ENCODE assay signal across 21 cellular contexts in genomic region chr17:37683454-37683984, GRCh38. TPM values are rescaled to one million over a fixed set of nuclear protein-coding genes. Genes with fewer than 3 reads are reported as not detected.
A peak's percentile ranks its signal among the peaks of the same experiment; 100 is the strongest.
DNase-seq lines count a peak whose midpoint lies in the region; ATAC-seq, FAIRE-seq and TF ChIP-seq lines count a peak whose summit lies in the region.
"Had no signal": no experiment of that assay in that cellular context is flagged by ENCODE, and none has a peak within 500 bp of the region (broad histone marks: within the 10 kb centered on the region; RNA-seq: fewer than 3 reads in every experiment).

No MANE protein-coding gene starts in this region.

- BruUV-seq in HepG2 (replicated peaks; lab: Mats Ljungman, UMichigan), result no TSS peak

- H3K9ac ChIP-seq in HepG2 (ENCODE audit: insufficient read depth, low read depth, low read length), result peak overlapping the region; percentile 43
- H3K9ac ChIP-seq: BLaER1 treated with 17β-estradiol and CSF1 and Interleukin-3, amounts not matched to agents 10 nM and 100 nM had no signal

- TF ChIP-seq CTCF in activated CD8-positive, alpha-beta T cell treated with anti-CD3 and anti-CD28 coated beads for 36 hours (IDR thresholded peaks at IDR 0.05), result no peak
- TF ChIP-seq CTCF in WTC11 (IDR thresholded peaks at IDR 0.05), result no peak
- no peak for TF ChIP-seq CTCF in HepG2 (CRISPR knock-in tag; IDR thresholded peaks at IDR 0.05)
- no peak for TF ChIP-seq CTCF in progenitor cell of endocrine pancreas (IDR thresholded peaks at IDR 0.05; ENCODE audit: unreplicated experiment)

- 4% methylated on average over 9 of the region's 9 CpGs for WGBS in HepG2 (ENCODE audit: low lambda C conversion rate)

- no peaks in the 10 kb centered on the region for H3K79me2 ChIP-seq in HepG2 (ENCODE audit: insufficient read depth, low read length)

- H3K27me3 ChIP-seq in HepG2 (ENCODE audit: control insufficient read depth in 1 of 2, insufficient read depth in 2 of 2, low read length in 2 of 2), result no peaks in the 10 kb centered on the region
- no peaks in the 10 kb centered on the region for H3K27me3 ChIP-seq in SJCRH30
- H3K27me3 ChIP-seq: BLaER1 treated with 17β-estradiol and CSF1 and Interleukin-3, amounts not matched to agents 10 nM and 100 nM had no signal

- H3K4me1 ChIP-seq in HepG2 (ENCODE audit: insufficient read depth, low read length), result peaks cover 65% of the 10 kb centered on the region
- no peaks in the 10 kb centered on the region for H3K4me1 ChIP-seq in SJCRH30

- H3K27me3 Mint-ChIP-seq in activated CD8-positive, alpha-beta T cell treated with anti-CD3 and anti-CD28 coated beads, Interleukin-2, amount 10 ng/mL, durations not matched to agents 7 days and 5 days (ENCODE audit: low read depth), result peaks cover 3% of the 10 kb centered on the region
- H3K27me3 Mint-ChIP-seq in activated CD8-positive, alpha-beta T cell treated with anti-CD3 and anti-CD28 coated beads for 36 hours, result peaks cover under 1% of the 10 kb centered on the region
- H3K27me3 Mint-ChIP-seq in WTC11 (ENCODE audit: low read depth) (no peaks in the 10 kb centered on the region), progenitor cell of endocrine pancreas (no peaks in the 10 kb centered on the region)

- H3K4me3 ChIP-seq in HepG2 (replicated peaks in 1 of 3; ENCODE audit: insufficient read depth in 1 of 3, low read depth in 2 of 3, low read length in 3 of 3), result no peak overlapping the region
- H3K4me3 ChIP-seq in SJCRH30, result no peak overlapping the region
- H3K4me3 ChIP-seq: BLaER1 treated with 17β-estradiol and CSF1 and Interleukin-3, amounts not matched to agents 10 nM and 100 nM had no signal

- H3K9me3 Mint-ChIP-seq in activated CD8-positive, alpha-beta T cell treated with anti-CD3 and anti-CD28 coated beads, Interleukin-2, amount 10 ng/mL, durations not matched to agents 7 days and 5 days (ENCODE audit: insufficient read depth), result no peaks in the 10 kb centered on the region
- peaks cover 2% of the 10 kb centered on the region for H3K9me3 Mint-ChIP-seq in activated CD8-positive, alpha-beta T cell treated with anti-CD3 and anti-CD28 coated beads for 36 hours
- H3K9me3 Mint-ChIP-seq in WTC11 (peaks cover 16% of the 10 kb centered on the region), progenitor cell of endocrine pancreas (ENCODE audit: low read depth) (peaks cover 2% of the 10 kb centered on the region)

- TF ChIP-seq RAD21 in HepG2 (CRISPR knock-in tag; IDR thresholded peaks at IDR 0.05), result 0 out of 2 replicates have a peak, but pooled peaks have one; percentile 18

- FAIRE-seq in HepG2 (lab: Jason Lieb, UNC), result no peak
- FAIRE-seq: H54 had no signal

- H3K9me3 ChIP-seq in HepG2 (ENCODE audit: low read length) (no peaks in the 10 kb centered on the region), SJCRH30 (replicated peaks) (no peaks in the 10 kb centered on the region)

- H3K4me3 Mint-ChIP-seq in activated CD8-positive, alpha-beta T cell treated with anti-CD3 and anti-CD28 coated beads, Interleukin-2, amount 10 ng/mL, durations not matched to agents 7 days and 5 days, result no peak overlapping the region
- no peak overlapping the region for H3K4me3 Mint-ChIP-seq in activated CD8-positive, alpha-beta T cell treated with anti-CD3 and anti-CD28 coated beads for 36 hours
- H3K4me3 Mint-ChIP-seq in WTC11 (no peak overlapping the region), progenitor cell of endocrine pancreas (ENCODE audit: low read depth) (no peak overlapping the region)
- H3K4me3 Mint-ChIP-seq: CD4-positive, alpha-beta memory T cell had no signal

- H4K20me1 ChIP-seq in HepG2 (ENCODE audit: insufficient read depth, low read length), result no peaks in the 10 kb centered on the region
- H4K20me1 ChIP-seq: BLaER1 treated with 17β-estradiol and CSF1 and Interleukin-3, amounts not matched to agents 10 nM and 100 nM had no signal

- CTCF ChIA-PET in activated CD8-positive, alpha-beta T cell treated with anti-CD3 and anti-CD28 coated beads, Interleukin-2, amount 10 ng/mL, durations not matched to agents 7 days and 5 days (lab: Charles Lee), result interaction anchor here (0.6 kb wide), 1 partner anchor 106 kb away, joined by 3 read pairs; no protein-coding TSS in a partner anchor
- CTCF ChIA-PET in activated CD8-positive, alpha-beta T cell treated with anti-CD3 and anti-CD28 coated beads for 36 hours (lab: Charles Lee), result no interaction called here
- CTCF ChIA-PET in WTC11 (lab: Charles Lee), result no interaction called here
- CTCF ChIA-PET in HepG2 (lab: Yijun Ruan, JAX; ENCODE audit: low intra/inter-chr PET ratio, low total read pairs), result no interaction called here

- peaks cover 11% of the 10 kb centered on the region for H3K4me1 Mint-ChIP-seq in activated CD8-positive, alpha-beta T cell treated with anti-CD3 and anti-CD28 coated beads, Interleukin-2, amount 10 ng/mL, durations not matched to agents 7 days and 5 days (ENCODE audit: low read depth)
- peaks cover 11% of the 10 kb centered on the region for H3K4me1 Mint-ChIP-seq in activated CD8-positive, alpha-beta T cell treated with anti-CD3 and anti-CD28 coated beads for 36 hours (ENCODE audit: low read depth)
- H3K4me1 Mint-ChIP-seq in WTC11 (no peaks in the 10 kb centered on the region), progenitor cell of endocrine pancreas (ENCODE audit: low read depth) (peaks cover 32% of the 10 kb centered on the region)

- peak overlapping the region; percentile 56 for H3K4me2 ChIP-seq in HepG2 (ENCODE audit: low read depth, low read length)
- H3K4me2 ChIP-seq: BLaER1 treated with 17β-estradiol and CSF1 and Interleukin-3, amounts not matched to agents 10 nM and 100 nM had no signal

- DNase-seq in activated CD8-positive, alpha-beta T cell treated with anti-CD3 and anti-CD28 coated beads, Interleukin-2, amount 10 ng/mL, durations not matched to agents 7 days and 5 days, result no peak
- DNase-seq in activated CD8-positive, alpha-beta T cell treated with anti-CD3 and anti-CD28 coated beads for 36 hours, result no peak
- DNase-seq in WTC11 (ENCODE audit: low spot score) (no peak), HepG2 (ENCODE audit: low spot score) (peak; percentile 97), progenitor cell of endocrine pancreas (ENCODE audit: low spot score, unreplicated experiment) (no peak), anterior cingulate cortex (lab: John Stamatoyannopoulos, UW) (no peak), SJCRH30 (no peak)
- DNase-seq: 8988T, DMS53, KG1, NCI-H1092, NCI-H1436, NCI-H187 treated with DMSO at 0.1 percent for 48 hours, NCI-H2107, NCI-H2227 treated with DMSO at 0.1 percent for 48 hours, NCI-H510A had no signal

- H3K27ac Mint-ChIP-seq in activated CD8-positive, alpha-beta T cell treated with anti-CD3 and anti-CD28 coated beads, Interleukin-2, amount 10 ng/mL, durations not matched to agents 7 days and 5 days, result no peak overlapping the region
- H3K27ac Mint-ChIP-seq in activated CD8-positive, alpha-beta T cell treated with anti-CD3 and anti-CD28 coated beads for 36 hours, result no peak overlapping the region
- H3K27ac Mint-ChIP-seq in WTC11 (no peak overlapping the region), progenitor cell of endocrine pancreas (peak overlapping the region; percentile 71)

- POLR2A ChIA-PET in activated CD8-positive, alpha-beta T cell treated with anti-CD3 and anti-CD28 coated beads, Interleukin-2, amount 10 ng/mL, durations not matched to agents 7 days and 5 days (lab: Charles Lee), result no interaction called here
- POLR2A ChIA-PET in activated CD8-positive, alpha-beta T cell treated with anti-CD3 and anti-CD28 coated beads for 36 hours (lab: Charles Lee), result no interaction called here
- POLR2A ChIA-PET in WTC11 (lab: Charles Lee), result no interaction called here
- POLR2A ChIA-PET in HepG2 (lab: Yijun Ruan, JAX), result interaction anchor here (0.8 to 1.6 kb wide), 6 partner anchors 8 to 29 kb away, joined by 3 to 9 read pairs (median 8); no protein-coding TSS in a partner anchor

- intact Hi-C loops in activated CD8-positive, alpha-beta T cell treated with anti-CD3 and anti-CD28 coated beads for 36 hours (cut with micrococcal nuclease), result no loop called here
- intact Hi-C loops in HepG2 (cut with micrococcal nuclease; ENCODE audit: unreplicated experiment), result loop anchor here (1.0 to 10.0 kb wide), 2 partner anchors 8 to 61 kb away; partner anchors contain the start of gene HNF1B

- no peak overlapping the region for H2AFZ ChIP-seq in HepG2 (ENCODE audit: low read length)

- peak overlapping the region; percentile 76 for H3K27ac ChIP-seq in HepG2 (ENCODE audit: extremely low read length, insufficient read depth, low read length)
- H3K27ac ChIP-seq in SJCRH30, result no peak overlapping the region
- H3K27ac ChIP-seq: BLaER1 treated with 17β-estradiol and CSF1 and Interleukin-3, amounts not matched to agents 10 nM and 100 nM had no signal

- TF ChIP-seq EP300 in HepG2 (IDR thresholded peaks at IDR 0.05; ENCODE audit: low read depth in 2 of 2, low read length in 2 of 2) (peak; percentile 24 to 82; a peak in 3 of 4 replicates), HepG2 (CRISPR knock-in tag; IDR thresholded peaks at IDR 0.05; ENCODE audit: borderline replicate concordance) (peak; percentile 79)

- H3K36me3 ChIP-seq in HepG2 (replicated peaks in 1 of 2; ENCODE audit: control insufficient read depth in 1 of 2, insufficient read depth in 2 of 2, low read length in 2 of 2) (no peaks in the 10 kb centered on the region; a peak in 1 of 5 replicates), SJCRH30 (no peaks in the 10 kb centered on the region)
- H3K36me3 ChIP-seq: BLaER1 treated with 17β-estradiol and CSF1 and Interleukin-3, amounts not matched to agents 10 nM and 100 nM had no signal

- ATAC-seq in activated CD8-positive, alpha-beta T cell treated with anti-CD3 and anti-CD28 coated beads, Interleukin-2, amount 10 ng/mL, durations not matched to agents 7 days and 5 days, result peak; percentile 42
- ATAC-seq in activated CD8-positive, alpha-beta T cell treated with anti-CD3 and anti-CD28 coated beads for 36 hours, result no peak
- ATAC-seq in WTC11 (no peak), HepG2 (peak; percentile 74), GM21576 (IDR thresholded peaks at IDR 0.05; ENCODE audit: unreplicated experiment) (no peak)
- ATAC-seq: Panc1 had no signal

- in situ Hi-C loops in HepG2 (cut with HindIII; ENCODE audit: extremely low pct_ligation_motif_present, low pct_unique_long_range_greater_than_20kb), result no loop called here

- TF ChIP-seq POLR2A in HepG2 (IDR thresholded peaks at IDR 0.05; ENCODE audit: insufficient read depth in 1 of 2, low read depth in 2 of 2, low read length in 2 of 2), result no peak

- H3K36me3 Mint-ChIP-seq in activated CD8-positive, alpha-beta T cell treated with anti-CD3 and anti-CD28 coated beads, Interleukin-2, amount 10 ng/mL, durations not matched to agents 7 days and 5 days (ENCODE audit: low read depth), result no peaks in the 10 kb centered on the region
- peaks cover under 1% of the 10 kb centered on the region for H3K36me3 Mint-ChIP-seq in activated CD8-positive, alpha-beta T cell treated with anti-CD3 and anti-CD28 coated beads for 36 hours (ENCODE audit: low read depth)
- no peaks in the 10 kb centered on the region; the same call in 1 of the 2 replicates for H3K36me3 Mint-ChIP-seq in WTC11
- H3K36me3 Mint-ChIP-seq in progenitor cell of endocrine pancreas (ENCODE audit: insufficient read depth), result peaks cover 18% of the 10 kb centered on the region

RNA-seq across cellular contexts. Expression of gene DDX52, which starts 40.3 kb away (rescaled TPM):
- total RNA-seq in activated CD8-positive, alpha-beta T cell treated with anti-CD3 and anti-CD28 coated beads, Interleukin-2, amount 10 ng/mL, durations not matched to agents 7 days and 5 days, result 10 to 100 TPM; 28.2 to 28.6 TPM
- 10 to 100 TPM; 33.1 to 34.5 TPM for total RNA-seq in activated CD8-positive, alpha-beta T cell treated with anti-CD3 and anti-CD28 coated beads for 36 hours
- total RNA-seq in WTC11 (2021) (29.8 to 31.9 TPM (median 30.6 TPM) in 3 replicates), HepG2 (2016; rRNA removed; fragmentation: Illumina TruSeq; extraction: Trizol) (36.1 and 41.4 TPM in 2 replicates), progenitor cell of endocrine pancreas (77.2 and 79.4 TPM in 2 replicates)
- total RNA-seq in HepG2 (2016; cell fraction: cytosol; rRNA removed; fragmentation: Illumina TruSeq; extraction: Trizol; ENCODE audit: low read depth), result 3.2 and 3.8 TPM in 2 replicates
- total RNA-seq in HepG2 (2016; cell fraction: insoluble cytoplasmic fraction; rRNA removed; fragmentation: Illumina TruSeq; extraction: Trizol), result 32.4 and 35.5 TPM in 2 replicates
- total RNA-seq in HepG2 (2016; cell fraction: membrane; rRNA removed; fragmentation: Illumina TruSeq; extraction: Trizol), result 7.0 and 8.2 TPM in 2 replicates
- 28.1 and 32.8 TPM in 2 replicates for total RNA-seq in HepG2 (2016; cell fraction: nucleus; rRNA removed; fragmentation: Illumina TruSeq; extraction: Trizol)
- polyA plus RNA-seq in HepG2 (2011; rRNA removed), result 6.8 and 8.9 TPM in 2 replicates
- 3.8 and 4.9 TPM in 2 replicates for polyA plus RNA-seq in HepG2 (2011; cell fraction: cytosol; rRNA removed)
- 10.2 and 15.6 TPM in 2 replicates for polyA plus RNA-seq in HepG2 (2011; cell fraction: nucleus; rRNA removed)
- 9.8 and 12.1 TPM in 2 replicates for polyA plus RNA-seq in HepG2 (2012)
- polyA plus RNA-seq in HepG2 (2016; cell fraction: cytosol; fragmentation: Illumina TruSeq; extraction: Trizol; ENCODE audit: low read depth), result 1.5 TPM in 2 replicates
- 26.1 and 28.9 TPM in 2 replicates for polyA plus RNA-seq in HepG2 (2016; cell fraction: insoluble cytoplasmic fraction; fragmentation: Illumina TruSeq; extraction: Trizol; ENCODE audit: low read depth)
- polyA plus RNA-seq in HepG2 (2016; cell fraction: membrane; fragmentation: Illumina TruSeq; extraction: Trizol; ENCODE audit: low read depth), result 3.2 and 3.6 TPM in 2 replicates
- polyA plus RNA-seq in HepG2 (2016; cell fraction: nucleus; fragmentation: Illumina TruSeq; extraction: Trizol; ENCODE audit: insufficient read depth, low read depth), result 32.6 and 38.8 TPM in 2 replicates
- polyA minus RNA-seq in HepG2 (2011; rRNA and poly(A)+ RNA removed; ENCODE audit: low replicate concordance), result 11.5 and 16.2 TPM in 2 replicates
- 6.5 and 8.3 TPM in 2 replicates for polyA minus RNA-seq in HepG2 (2011; cell fraction: cytosol; rRNA and poly(A)+ RNA removed)
- 35.7 and 37.2 TPM in 2 replicates for polyA minus RNA-seq in HepG2 (2011; cell fraction: nucleus; rRNA and poly(A)+ RNA removed)
- total RNA-seq in SJCRH30 (2014; rRNA removed; shearing (Covaris generic)), result 29.6 and 32.1 TPM in 2 replicates

Comparison
In these comparisons a context has a peak if more than half of its experiments do, and no peak if none do; other contexts are left out.
1. ATAC-seq: peak in activated CD8-positive, alpha-beta T cell treated with anti-CD3 and anti-CD28 coated beads, Interleukin-2, amount 10 ng/mL, durations not matched to agents 7 days and 5 days (single experiment) and HepG2 (single experiment); none in activated CD8-positive, alpha-beta T cell treated with anti-CD3 and anti-CD28 coated beads for 36 hours (single experiment), WTC11 (single experiment) and GM21576 (single experiment).